16 cellular contexts compared by ENCODE assay signal in the genomic region with DNA sequence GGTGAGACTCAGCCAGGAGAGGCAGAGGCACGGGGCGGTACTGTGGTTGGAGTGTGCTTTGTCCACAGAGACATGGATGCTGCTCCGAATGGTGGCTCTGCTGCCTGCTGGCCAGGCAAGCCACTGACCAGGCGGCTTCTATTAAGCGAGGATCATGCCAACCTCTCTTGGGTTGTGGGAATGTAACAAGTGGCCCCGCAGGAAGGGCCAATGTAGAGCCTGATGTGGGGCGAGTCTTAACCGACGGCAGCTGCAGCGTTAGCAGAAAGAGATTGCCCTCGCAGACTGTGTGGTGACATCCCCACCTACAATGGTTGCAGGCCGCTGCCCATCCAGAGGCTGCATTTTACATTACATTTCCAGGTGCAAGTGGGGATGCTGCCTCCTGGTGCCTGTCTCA.
"Had no signal": no experiment of that assay in that cellular context is flagged by ENCODE, and none has a peak within 500 bp of the region (broad histone marks: within the 10 kb centered on the region; RNA-seq: fewer than 3 reads in every experiment).

No MANE protein-coding gene starts in this region.

- H3K36me3 ChIP-seq: thyroid gland had no signal

- H3K27ac Mint-ChIP-seq: activated B cell treated with CpG ODN at 0.5 μM for 24 hours; activated CD4-positive, alpha-beta T cell treated with anti-CD3 and anti-CD28 coated beads, Interleukin-2, amount 10 ng/mL, durations not matched to agents 24 days and 14 days; activated naive CD8-positive, alpha-beta T cell treated with anti-CD3 and anti-CD28 coated beads, Interleukin-2, amount 50 U/mL, for 24 hours; activated T-helper 1 cell treated with anti-CD3 and anti-CD28 coated beads, Interleukin-12 subunit alpha, Interleukin-12 subunit beta, Interleukin-2, Interleukin-4 antibody, amounts not matched to agents 30 ng/mL and 10 ng/mL and 1 ng/mL, durations not matched to agents 14 hours and 24 hours and 36 hours; effector memory CD8-positive, alpha-beta T cell; T-helper 1 cell treated with Interleukin-12 subunit alpha and Interleukin-12 subunit beta and Interleukin-4 antibody, amounts not matched to agents 30 μg/mL and 1 μg/mL, for 36 hours had no signal

- H3K27me3 ChIP-seq: ascending aorta, hepatocyte, thyroid gland had no signal

- H3K4me3 ChIP-seq: ascending aorta, hepatocyte, thyroid gland had no signal

- H3K9me3 ChIP-seq: ascending aorta, thyroid gland had no signal

- H3K9me3 Mint-ChIP-seq: activated B cell treated with CpG ODN at 0.5 μM for 24 hours; activated CD4-positive, alpha-beta T cell treated with anti-CD3 and anti-CD28 coated beads, Interleukin-2, amount 10 ng/mL, durations not matched to agents 24 days and 14 days; activated naive CD8-positive, alpha-beta T cell treated with anti-CD3 and anti-CD28 coated beads, Interleukin-2, amount 50 U/mL, for 24 hours; activated T-helper 1 cell treated with anti-CD3 and anti-CD28 coated beads, Interleukin-12 subunit alpha, Interleukin-12 subunit beta, Interleukin-2, Interleukin-4 antibody, amounts not matched to agents 30 ng/mL and 10 ng/mL and 1 ng/mL, durations not matched to agents 14 hours and 24 hours and 36 hours; effector memory CD8-positive, alpha-beta T cell; naive thymus-derived CD8-positive, alpha-beta T cell; T-helper 1 cell treated with Interleukin-12 subunit alpha and Interleukin-12 subunit beta and Interleukin-4 antibody, amounts not matched to agents 30 μg/mL and 1 μg/mL, for 36 hours had no signal

- H3K79me2 ChIP-seq: hepatocyte had no signal

- H3K4me1 Mint-ChIP-seq: naive thymus-derived CD8-positive, alpha-beta T cell had no signal

- H3K27me3 Mint-ChIP-seq: activated B cell treated with CpG ODN at 0.5 μM for 24 hours; activated CD4-positive, alpha-beta T cell treated with anti-CD3 and anti-CD28 coated beads, Interleukin-2, amount 10 ng/mL, durations not matched to agents 24 days and 14 days; activated naive CD8-positive, alpha-beta T cell treated with anti-CD3 and anti-CD28 coated beads, Interleukin-2, amount 50 U/mL, for 24 hours; effector memory CD8-positive, alpha-beta T cell; naive thymus-derived CD8-positive, alpha-beta T cell had no signal

- H2AFZ ChIP-seq: hepatocyte had no signal

- H3K4me2 ChIP-seq: hepatocyte had no signal

- H3K27ac ChIP-seq: hepatocyte, thyroid gland had no signal

- ATAC-seq: activated naive CD8-positive, alpha-beta T cell treated with anti-CD3 and anti-CD28 coated beads, Interleukin-2, amount 50 U/mL, for 24 hours; effector memory CD8-positive, alpha-beta T cell; naive thymus-derived CD8-positive, alpha-beta T cell had no signal

- DNase-seq: activated B cell treated with CpG ODN at 0.5 μM for 24 hours; activated CD4-positive, alpha-beta T cell treated with anti-CD3 and anti-CD28 coated beads, Interleukin-2, amount 10 ng/mL, durations not matched to agents 24 days and 14 days; activated naive CD4-positive, alpha-beta T cell treated with Interleukin-2 at 50 U/mL for 16 hours; activated naive CD8-positive, alpha-beta T cell treated with anti-CD3 and anti-CD28 coated beads, Interleukin-2, amount 50 U/mL, for 24 hours; central memory CD4-positive, alpha-beta T cell; effector memory CD8-positive, alpha-beta T cell; erythroblast; kidney glomerular epithelial cell; midbrain; stimulated activated CD4-positive, alpha-beta T cell treated with anti-CD3 and anti-CD28 coated beads, Interleukin-4, amount 100 ng/mL, for 4 hours; thyroid gland had no signal

- H3K36me3 Mint-ChIP-seq: naive thymus-derived CD8-positive, alpha-beta T cell had no signal

- H3K4me3 Mint-ChIP-seq: activated B cell treated with CpG ODN at 0.5 μM for 24 hours; activated CD4-positive, alpha-beta T cell treated with anti-CD3 and anti-CD28 coated beads, Interleukin-2, amount 10 ng/mL, durations not matched to agents 24 days and 14 days; activated naive CD8-positive, alpha-beta T cell treated with anti-CD3 and anti-CD28 coated beads, Interleukin-2, amount 50 U/mL, for 24 hours; activated T-helper 1 cell treated with anti-CD3 and anti-CD28 coated beads, Interleukin-12 subunit alpha, Interleukin-12 subunit beta, Interleukin-2, Interleukin-4 antibody, amounts not matched to agents 30 ng/mL and 10 ng/mL and 1 ng/mL, durations not matched to agents 14 hours and 24 hours and 36 hours; effector memory CD8-positive, alpha-beta T cell; naive thymus-derived CD8-positive, alpha-beta T cell; T-helper 1 cell treated with Interleukin-12 subunit alpha and Interleukin-12 subunit beta and Interleukin-4 antibody, amounts not matched to agents 30 μg/mL and 1 μg/mL, for 36 hours had no signal
